ENCODE assay signal across 27 cellular contexts in genomic region chr12:85369365-85370154, GRCh38.
DNase-seq lines count a peak whose midpoint lies in the region; ATAC-seq, FAIRE-seq and TF ChIP-seq lines count a peak whose summit lies in the region.
"Had no signal": no experiment of that assay in that cellular context is flagged by ENCODE, and none has a peak within 500 bp of the region (broad histone marks: within the 10 kb centered on the region; RNA-seq: fewer than 3 reads in every experiment).

No MANE protein-coding gene starts in this region.

- CTCF ChIA-PET in HEK293T (lab: Yijun Ruan, JAX): no interaction called here

- no peaks in the 10 kb centered on the region for H3K4me1 Mint-ChIP-seq in astrocyte (ENCODE audit: low read depth, unreplicated experiment)
- peaks cover 19% of the 10 kb centered on the region for H3K4me1 Mint-ChIP-seq in mesothelial cell of epicardium
- no peaks in the 10 kb centered on the region for H3K4me1 Mint-ChIP-seq in activated naive CD8-positive, alpha-beta T cell treated with anti-CD3 and anti-CD28 coated beads, Interleukin-2, amount 50 U/mL, for 24 hours

- ATAC-seq in activated naive CD8-positive, alpha-beta T cell treated with anti-CD3 and anti-CD28 coated beads, Interleukin-2, amount 50 U/mL, for 24 hours: no peak
- ATAC-seq: lower lobe of right lung had no signal

- TF ChIP-seq EP300 in ovary (IDR thresholded peaks at IDR 0.05): no peak

- H3K4me3 Mint-ChIP-seq in astrocyte (ENCODE audit: unreplicated experiment): no peak overlapping the region
- H3K4me3 Mint-ChIP-seq in mesothelial cell of epicardium: no peak overlapping the region
- no peak overlapping the region for H3K4me3 Mint-ChIP-seq in activated naive CD8-positive, alpha-beta T cell treated with anti-CD3 and anti-CD28 coated beads, Interleukin-2, amount 50 U/mL, for 24 hours
- H3K4me3 Mint-ChIP-seq: activated T-cell treated with anti-CD3 and anti-CD28 coated beads, Interleukin-2, amount 50 U/mL, for 24 hours; dendritic cell treated with granulocyte-macrophage colony-stimulating factor and Interleukin-4, amounts not matched to agents 40 ng/mL and 50 ng/mL, for 4 days; T-helper 1 cell treated with Interleukin-12 subunit alpha and Interleukin-12 subunit beta and Interleukin-4 antibody, amounts not matched to agents 30 μg/mL and 1 μg/mL, for 36 hours had no signal

- H2AFZ ChIP-seq in ACC112 (ENCODE audit: low read length, unreplicated experiment): peak overlapping the region; percentile 22
- no peak overlapping the region for H2AFZ ChIP-seq in astrocyte (ENCODE audit: low read depth, low read length)

- TF ChIP-seq CTCF in astrocyte (IDR thresholded peaks at IDR 0.05; ENCODE audit: insufficient read depth, low read depth, low read length): no peak
- TF ChIP-seq CTCF in mesothelial cell of epicardium (IDR thresholded peaks at IDR 0.05; ENCODE audit: unreplicated experiment): no peak
- TF ChIP-seq CTCF in ovary (IDR thresholded peaks at IDR 0.05): no peak

- peak; percentile 9 for DNase-seq in HEK293T (ENCODE audit: extremely low spot score)
- peak; percentile 3 for DNase-seq in astrocyte (ENCODE audit: low read depth)
- DNase-seq in mesothelial cell of epicardium (ENCODE audit: low spot score in 2 of 2, unreplicated experiment in 2 of 2): no peak
- DNase-seq in DMS153 (lab: John Stamatoyannopoulos, UW): no peak
- no peak for DNase-seq in activated naive CD8-positive, alpha-beta T cell treated with anti-CD3 and anti-CD28 coated beads, Interleukin-2, amount 50 U/mL, for 24 hours
- no peak for DNase-seq in HT-29 (ENCODE audit: low spot score)
- DNase-seq in ovary: no peak
- DNase-seq: activated naive CD4-positive, alpha-beta T cell; activated T-cell treated with anti-CD3 and anti-CD28 coated beads, Interleukin-2, amount 50 U/mL, for 24 hours; Calu3; H7; lower lobe of right lung; NCI-H2029; NCI-H510A; nucleus accumbens; small intestine; stimulated activated CD4-positive, alpha-beta T cell treated with anti-CD3 and anti-CD28 coated beads, Interleukin-1b, Interleukin-23, amount 100 ng/mL, for 48 hours had no signal

- no peaks in the 10 kb centered on the region for H3K9me3 ChIP-seq in astrocyte (ENCODE audit: insufficient read depth, low read depth, low read length)
- no peaks in the 10 kb centered on the region for H3K9me3 ChIP-seq in ovary
- H3K9me3 ChIP-seq: lower lobe of right lung, SJSA1 had no signal

- H4K20me1 ChIP-seq in astrocyte (ENCODE audit: insufficient read depth, low read length): no peaks in the 10 kb centered on the region

- H3K4me3 ChIP-seq in ACC112 (ENCODE audit: low read depth, low read length): no peak overlapping the region
- H3K4me3 ChIP-seq in astrocyte (ENCODE audit: insufficient read depth, low read depth, low read length): no peak overlapping the region
- no peak overlapping the region for H3K4me3 ChIP-seq in ovary
- H3K4me3 ChIP-seq: cardiac muscle cell, lower lobe of right lung, SJSA1 had no signal

- H3K36me3 ChIP-seq in ACC112 (ENCODE audit: insufficient read depth, low read length) (no peaks in the 10 kb centered on the region), astrocyte (ENCODE audit: insufficient read depth, low read length) (no peaks in the 10 kb centered on the region), ovary (no peaks in the 10 kb centered on the region)
- H3K36me3 ChIP-seq: cardiac muscle cell, lower lobe of right lung, SJSA1 had no signal

- H3K4me2 ChIP-seq in astrocyte (ENCODE audit: low read length): no peak overlapping the region

- WGBS in ovary, 3 donors: 69 to 75% (median 70%) methylated on average over 4 of the region's 4 CpGs

- intact Hi-C loops in ovary (cut with DNase I): no loop called here

- H3K4me1 ChIP-seq in ACC112 (ENCODE audit: control insufficient read depth, insufficient read depth, low read length, unreplicated experiment) (no peaks in the 10 kb centered on the region), astrocyte (ENCODE audit: insufficient read depth, low read length) (no peaks in the 10 kb centered on the region), ovary (ENCODE audit: insufficient read depth) (no peaks in the 10 kb centered on the region)
- H3K4me1 ChIP-seq: lower lobe of right lung, SJSA1 had no signal

- H3K27ac ChIP-seq in ACC112 (ENCODE audit: low read depth, low read length): no peak overlapping the region
- H3K27ac ChIP-seq in astrocyte (ENCODE audit: low read depth, low read length): no peak overlapping the region
- no peak overlapping the region for H3K27ac ChIP-seq in ovary
- H3K27ac ChIP-seq: C4-2B, cardiac muscle cell, HL-60, lower lobe of right lung, SJSA1 had no signal

- H3K27me3 ChIP-seq in ACC112 (ENCODE audit: insufficient read depth, low read length): no peaks in the 10 kb centered on the region
- no peaks in the 10 kb centered on the region for H3K27me3 ChIP-seq in astrocyte (ENCODE audit: insufficient read depth, low read length)
- H3K27me3 ChIP-seq in ovary: peaks cover 2% of the 10 kb centered on the region
- H3K27me3 ChIP-seq: cardiac muscle cell, SJSA1 had no signal

- H3K9me3 Mint-ChIP-seq in astrocyte (ENCODE audit: unreplicated experiment): no peaks in the 10 kb centered on the region
- peaks cover 15% of the 10 kb centered on the region for H3K9me3 Mint-ChIP-seq in mesothelial cell of epicardium
- H3K9me3 Mint-ChIP-seq in activated naive CD8-positive, alpha-beta T cell treated with anti-CD3 and anti-CD28 coated beads, Interleukin-2, amount 50 U/mL, for 24 hours: no peaks in the 10 kb centered on the region
- H3K9me3 Mint-ChIP-seq: activated T-cell treated with anti-CD3 and anti-CD28 coated beads, Interleukin-2, amount 50 U/mL, for 24 hours; dendritic cell treated with granulocyte-macrophage colony-stimulating factor and Interleukin-4, amounts not matched to agents 40 ng/mL and 50 ng/mL, for 4 days; T-helper 1 cell treated with Interleukin-12 subunit alpha and Interleukin-12 subunit beta and Interleukin-4 antibody, amounts not matched to agents 30 μg/mL and 1 μg/mL, for 36 hours had no signal

- no peak overlapping the region for H3K27ac Mint-ChIP-seq in astrocyte (ENCODE audit: unreplicated experiment)
- peak overlapping the region; percentile 85 for H3K27ac Mint-ChIP-seq in mesothelial cell of epicardium
- H3K27ac Mint-ChIP-seq in activated naive CD8-positive, alpha-beta T cell treated with anti-CD3 and anti-CD28 coated beads, Interleukin-2, amount 50 U/mL, for 24 hours: no peak overlapping the region
- H3K27ac Mint-ChIP-seq: activated T-cell treated with anti-CD3 and anti-CD28 coated beads, Interleukin-2, amount 50 U/mL, for 24 hours; dendritic cell treated with granulocyte-macrophage colony-stimulating factor and Interleukin-4, amounts not matched to agents 40 ng/mL and 50 ng/mL, for 4 days; T-helper 1 cell treated with Interleukin-12 subunit alpha and Interleukin-12 subunit beta and Interleukin-4 antibody, amounts not matched to agents 30 μg/mL and 1 μg/mL, for 36 hours had no signal

- POLR2A ChIA-PET in HEK293T (lab: Yijun Ruan, JAX): no interaction called here

- H3K27me3 Mint-ChIP-seq in astrocyte (ENCODE audit: low read depth, unreplicated experiment) (no peaks in the 10 kb centered on the region), mesothelial cell of epicardium (ENCODE audit: low read depth) (no peaks in the 10 kb centered on the region)
- H3K27me3 Mint-ChIP-seq in activated naive CD8-positive, alpha-beta T cell treated with anti-CD3 and anti-CD28 coated beads, Interleukin-2, amount 50 U/mL, for 24 hours: no peaks in the 10 kb centered on the region
- H3K27me3 Mint-ChIP-seq: activated T-cell treated with anti-CD3 and anti-CD28 coated beads, Interleukin-2, amount 50 U/mL, for 24 hours; dendritic cell treated with granulocyte-macrophage colony-stimulating factor and Interleukin-4, amounts not matched to agents 40 ng/mL and 50 ng/mL, for 4 days had no signal

- H3K79me2 ChIP-seq in ACC112 (ENCODE audit: control insufficient read depth, insufficient read depth, low read length, unreplicated experiment) (no peaks in the 10 kb centered on the region), astrocyte (ENCODE audit: insufficient read depth, low read length) (no peaks in the 10 kb centered on the region)

- H3K36me3 Mint-ChIP-seq in astrocyte (ENCODE audit: low read depth, unreplicated experiment): no peaks in the 10 kb centered on the region
- H3K36me3 Mint-ChIP-seq in mesothelial cell of epicardium: no peaks in the 10 kb centered on the region
- no peaks in the 10 kb centered on the region for H3K36me3 Mint-ChIP-seq in activated naive CD8-positive, alpha-beta T cell treated with anti-CD3 and anti-CD28 coated beads, Interleukin-2, amount 50 U/mL, for 24 hours (ENCODE audit: low read depth)

- no peak for FAIRE-seq in astrocyte (lab: Jason Lieb, UNC)
- FAIRE-seq: GM12891, RCC 7860, small intestine, urothelium cell line had no signal

- TF ChIP-seq POLR2A in ovary (IDR thresholded peaks at IDR 0.05): no peak

- no peak overlapping the region for H3K9ac ChIP-seq in astrocyte (ENCODE audit: low read length)

TF ChIP-seq in HEK293T, 16 proteins besides CTCF, POLR2A, EP300 and RAD21:
- TF ChIP-seq TARDBP (IDR thresholded peaks at IDR 0.05): no peak
- peak; percentile 15; the same call in 1 of the 2 replicates for TF ChIP-seq PKNOX1 (IDR thresholded peaks at IDR 0.05)
- TF ChIP-seq BHLHE40 (IDR thresholded peaks at IDR 0.05; ENCODE audit: borderline replicate concordance): no peak
- TF ChIP-seq ARNT (IDR thresholded peaks at IDR 0.05): no peak

Comparison
In these comparisons a context has a peak if more than half of its experiments do, and no peak if none do; other contexts are left out.
1. DNase-seq: peak in HEK293T (single experiment) and astrocyte (single experiment); none in mesothelial cell of epicardium (0 of 2), DMS153 (single experiment), activated naive CD8-positive, alpha-beta T cell treated with anti-CD3 and anti-CD28 coated beads, Interleukin-2, amount 50 U/mL, for 24 hours (single experiment), HT-29 (single experiment) and ovary (0 of 5).